28 cellular contexts compared by ENCODE assay signal in genomic region chr13:38166121-38166520, GRCh38.
DNase-seq lines count a peak whose midpoint lies in the region; ATAC-seq, FAIRE-seq and TF ChIP-seq lines count a peak whose summit lies in the region.
"Had no signal": no experiment of that assay in that cellular context is flagged by ENCODE, and none has a peak within 500 bp of the region (broad histone marks: within the 10 kb centered on the region; RNA-seq: fewer than 3 reads in every experiment).

No MANE protein-coding gene starts in this region.

- H3K9me3 ChIP-seq in body of pancreas = no peaks in the 10 kb centered on the region
- H3K9me3 ChIP-seq: A549; ascending aorta; BLaER1 treated with 17β-estradiol and CSF1 and Interleukin-3, amounts not matched to agents 10 nM and 100 nM; gastrocnemius medialis; left ventricle myocardium inferior; ovary; right atrium auricular region had no signal

- peak; percentile 22 for DNase-seq in AG20443 (ENCODE audit: low spot score)
- peak; percentile 45 for DNase-seq in bronchial epithelial cell (ENCODE audit: low read depth)
- DNase-seq in kidney epithelial cell (ENCODE audit: low read depth) = peak; percentile 16
- no peak for DNase-seq in body of pancreas
- no peak for DNase-seq in midbrain (lab: John Stamatoyannopoulos, UW)
- no peak for DNase-seq in NCI-H1048 (lab: John Stamatoyannopoulos, UW)
- no peak for DNase-seq in activated effector memory CD4-positive, alpha-beta T cell treated with anti-CD3 and anti-CD28 coated beads, Interleukin-2, amount 50 U/mL, for 16 hours
- DNase-seq: activated CD4-positive, alpha-beta T cell treated with anti-CD3 and anti-CD28 coated beads, Interleukin-2, amount 10 ng/mL, durations not matched to agents 7 days and 5 days; Calu3; gastrocnemius medialis; hippocampal formation; immature natural killer cell; Karpas-422; left ventricle myocardium inferior; natural killer cell; NCI-H1092; NCI-H1930; ovary; stimulated activated CD4-positive, alpha-beta T cell treated with anti-CD3 and anti-CD28 coated beads, Interleukin-4, amount 100 ng/mL, for 1 hour; T-helper 2 cell had no signal

- no peaks in the 10 kb centered on the region for H3K27me3 ChIP-seq in KMS-11 (ENCODE audit: insufficient read depth, low read depth)
- no peaks in the 10 kb centered on the region for H3K27me3 ChIP-seq in bronchial epithelial cell (ENCODE audit: control insufficient read depth, insufficient read depth, low read length)
- H3K27me3 ChIP-seq in kidney epithelial cell (ENCODE audit: control insufficient read depth, insufficient read depth, low read length) = no peaks in the 10 kb centered on the region
- H3K27me3 ChIP-seq in body of pancreas = no peaks in the 10 kb centered on the region
- H3K27me3 ChIP-seq: ascending aorta; BLaER1 treated with 17β-estradiol and CSF1 and Interleukin-3, amounts not matched to agents 10 nM and 100 nM; gastrocnemius medialis; right atrium auricular region had no signal

- H2AFZ ChIP-seq in KMS-11 (ENCODE audit: low read depth) = no peak overlapping the region

- H3K79me2 ChIP-seq in KMS-11 (ENCODE audit: insufficient read depth, low read depth) = no peaks in the 10 kb centered on the region

- H3K4me1 ChIP-seq in KMS-11 (ENCODE audit: low read depth, poor library complexity, severe bottlenecking) (peaks cover 34% of the 10 kb centered on the region), body of pancreas (no peaks in the 10 kb centered on the region)
- H3K4me1 ChIP-seq: A549, ascending aorta, gastrocnemius medialis, left ventricle myocardium inferior, right atrium auricular region had no signal

- H3K27ac ChIP-seq in KMS-11 = no peak overlapping the region
- no peak overlapping the region for H3K27ac ChIP-seq in body of pancreas
- H3K27ac ChIP-seq: A549; ascending aorta; BLaER1 treated with 17β-estradiol and CSF1 and Interleukin-3, amounts not matched to agents 10 nM and 100 nM; gastrocnemius medialis; left ventricle myocardium inferior; ovary; right atrium auricular region had no signal

- intact Hi-C loops in body of pancreas (cut with DNase I) = no loop called here

- no peaks in the 10 kb centered on the region for H3K36me3 ChIP-seq in KMS-11 (ENCODE audit: insufficient read depth)
- no peaks in the 10 kb centered on the region for H3K36me3 ChIP-seq in bronchial epithelial cell (ENCODE audit: control insufficient read depth, insufficient read depth, low read length)
- no peaks in the 10 kb centered on the region for H3K36me3 ChIP-seq in kidney epithelial cell (ENCODE audit: control insufficient read depth, insufficient read depth, low read length)
- H3K36me3 ChIP-seq in body of pancreas (replicated peaks in 1 of 2; ENCODE audit: insufficient read depth in 1 of 2, low read depth in 2 of 2) = no peaks in the 10 kb centered on the region
- H3K36me3 ChIP-seq: ascending aorta; BLaER1 treated with 17β-estradiol and CSF1 and Interleukin-3, amounts not matched to agents 10 nM and 100 nM; gastrocnemius medialis; left ventricle myocardium inferior; ovary; right atrium auricular region had no signal

- TF ChIP-seq CTCF in KMS-11 (conservative IDR thresholded peaks at IDR 0.05; ENCODE audit: low read depth, low read length) (no peak), bronchial epithelial cell (IDR thresholded peaks at IDR 0.05; ENCODE audit: insufficient read depth, low read length, severe bottlenecking) (no peak), kidney epithelial cell (IDR thresholded peaks at IDR 0.05; ENCODE audit: insufficient read depth, low read length, poor library complexity, severe bottlenecking) (no peak), body of pancreas (IDR thresholded peaks at IDR 0.05) (no peak)

- H4K20me1 ChIP-seq in KMS-11 (ENCODE audit: insufficient read depth) = no peaks in the 10 kb centered on the region
- H4K20me1 ChIP-seq: BLaER1 treated with 17β-estradiol and CSF1 and Interleukin-3, amounts not matched to agents 10 nM and 100 nM had no signal

- H3K4me3 ChIP-seq in KMS-11 (IDR thresholded peaks at IDR 0.05; ENCODE audit: insufficient read depth, low read depth, low read length) = no peak overlapping the region
- no peak overlapping the region for H3K4me3 ChIP-seq in bronchial epithelial cell (ENCODE audit: low read depth, low read length)
- no peak overlapping the region for H3K4me3 ChIP-seq in kidney epithelial cell (ENCODE audit: low read depth, low read length)
- no peak overlapping the region for H3K4me3 ChIP-seq in body of pancreas
- H3K4me3 ChIP-seq: A549; ascending aorta; BLaER1 treated with 17β-estradiol and CSF1 and Interleukin-3, amounts not matched to agents 10 nM and 100 nM; gastrocnemius medialis; left ventricle myocardium inferior; ovary; right atrium auricular region had no signal

- H3K9ac ChIP-seq in KMS-11 = no peak overlapping the region
- H3K9ac ChIP-seq: BLaER1 treated with 17β-estradiol and CSF1 and Interleukin-3, amounts not matched to agents 10 nM and 100 nM had no signal

- no peak for ATAC-seq in body of pancreas
- ATAC-seq: A549; activated naive CD4-positive, alpha-beta T cell treated with anti-CD3 and anti-CD28 coated beads, Interleukin-2, amount 50 U/mL, for 72 hours; gastrocnemius medialis; natural killer cell; stimulated activated memory B cell treated with anti-CD40 and anti-IgM and Interleukin-4, amounts not matched to agents 10 μg/mL and 1 μg/mL and 100 μg/mL, for 72 hours had no signal

- no peak for FAIRE-seq in bronchial epithelial cell (lab: Jason Lieb, UNC)
- FAIRE-seq: A549, HTR-8/SVneo had no signal

- TF ChIP-seq POLR2A in body of pancreas (IDR thresholded peaks at IDR 0.05) = no peak

- 77 to 93% methylated on average over 2 of the region's 2 CpGs for WGBS in body of pancreas, 2 donors

- peak overlapping the region; percentile 71; the same call in 1 of the 2 replicates for H3K4me2 ChIP-seq in KMS-11
- H3K4me2 ChIP-seq: A549; BLaER1 treated with 17β-estradiol and CSF1 and Interleukin-3, amounts not matched to agents 10 nM and 100 nM had no signal

Comparison
In these comparisons a context has a peak if more than half of its experiments do, and no peak if none do; other contexts are left out.
1. DNase-seq: peak in AG20443 (single experiment), bronchial epithelial cell (single experiment) and kidney epithelial cell (single experiment); none in body of pancreas (0 of 4), midbrain (single experiment), NCI-H1048 (single experiment) and activated effector memory CD4-positive, alpha-beta T cell treated with anti-CD3 and anti-CD28 coated beads, Interleukin-2, amount 50 U/mL, for 16 hours (single experiment).